Comparison of ENCODE assay signal across 9 cellular contexts in genomic region chr22:24106385-24107381, GRCh38.
A peak's percentile ranks its signal among the peaks of the same experiment; 100 is the strongest.
DNase-seq lines count a peak whose midpoint lies in the region; ATAC-seq, FAIRE-seq and TF ChIP-seq lines count a peak whose summit lies in the region.
"Had no signal": no experiment of that assay in that cellular context is flagged by ENCODE, and none has a peak within 500 bp of the region (broad histone marks: within the 10 kb centered on the region; RNA-seq: fewer than 3 reads in every experiment).

No MANE protein-coding gene starts in this region.

- DNase-seq in AG09319 (ENCODE audit: extremely low read depth, low read depth) (peak; percentile 1), HepG2 (ENCODE audit: low spot score) (no peak), uterus (peak; percentile 31 to 41), mucosa of gallbladder (ENCODE audit: low spot score) (no peak), G401 (ENCODE audit: low spot score) (no peak)
- peak; percentile 72 for DNase-seq in activated effector memory CD4-positive, alpha-beta T cell treated with anti-CD3 and anti-CD28 coated beads, Interleukin-2, amount 50 U/mL, for 16 hours

- H3K4me3 ChIP-seq in KMS-11 (IDR thresholded peaks at IDR 0.05; ENCODE audit: insufficient read depth, low read depth, low read length), result no peak overlapping the region
- H3K4me3 ChIP-seq in HepG2 (replicated peaks in 1 of 3; ENCODE audit: insufficient read depth in 1 of 3, low read depth in 2 of 3, low read length in 3 of 3), result no peak overlapping the region
- no peak overlapping the region for H3K4me3 ChIP-seq in uterus

- no peaks in the 10 kb centered on the region for H4K20me1 ChIP-seq in KMS-11 (ENCODE audit: insufficient read depth)
- H4K20me1 ChIP-seq in HepG2 (ENCODE audit: insufficient read depth, low read length), result no peaks in the 10 kb centered on the region

- TF ChIP-seq CTCF in AG09319 (IDR thresholded peaks at IDR 0.05; ENCODE audit: low read depth, low read length), result peak; percentile 37
- peak; percentile 46 for TF ChIP-seq CTCF in KMS-11 (conservative IDR thresholded peaks at IDR 0.05; ENCODE audit: low read depth, low read length)
- peak; percentile 52 for TF ChIP-seq CTCF in HepG2 (CRISPR knock-in tag; IDR thresholded peaks at IDR 0.05)
- TF ChIP-seq CTCF in uterus (IDR thresholded peaks at IDR 0.05), result peak; percentile 27 to 51 (median 42)

- H3K27ac ChIP-seq in KMS-11 (peak overlapping the region; percentile 77), HepG2 (ENCODE audit: extremely low read length, insufficient read depth, low read length) (no peak overlapping the region), uterus (peak overlapping the region; percentile 67 to 74)
- H3K27ac ChIP-seq: neutrophil had no signal

- no peak for FAIRE-seq in HepG2 (lab: Jason Lieb, UNC)

- POLR2A ChIA-PET in HepG2 (lab: Yijun Ruan, JAX), result no interaction called here

- H3K27me3 ChIP-seq in KMS-11 (ENCODE audit: insufficient read depth, low read depth) (no peaks in the 10 kb centered on the region), HepG2 (ENCODE audit: control insufficient read depth in 1 of 2, insufficient read depth in 2 of 2, low read length in 2 of 2) (no peaks in the 10 kb centered on the region), uterus (no peaks in the 10 kb centered on the region)
- H3K27me3 ChIP-seq: neutrophil had no signal

- H3K9me3 ChIP-seq in HepG2 (ENCODE audit: low read length), result no peaks in the 10 kb centered on the region
- no peaks in the 10 kb centered on the region for H3K9me3 ChIP-seq in uterus
- H3K9me3 ChIP-seq: neutrophil had no signal

- no peak for TF ChIP-seq RAD21 in HepG2 (CRISPR knock-in tag; IDR thresholded peaks at IDR 0.05)

- peak overlapping the region; percentile 12; the same call in 1 of the 2 replicates for H3K9ac ChIP-seq in KMS-11
- no peak overlapping the region for H3K9ac ChIP-seq in HepG2 (ENCODE audit: insufficient read depth, low read depth, low read length)

- H3K36me3 ChIP-seq in KMS-11 (ENCODE audit: insufficient read depth), result no peaks in the 10 kb centered on the region
- peaks cover 18 to 63% of the 10 kb centered on the region in 2 experiments; a peak in 4 of 5 replicates for H3K36me3 ChIP-seq in HepG2 (replicated peaks in 1 of 2; ENCODE audit: control insufficient read depth in 1 of 2, insufficient read depth in 2 of 2, low read length in 2 of 2)
- no peaks in the 10 kb centered on the region for H3K36me3 ChIP-seq in uterus

- H2AFZ ChIP-seq in KMS-11 (ENCODE audit: low read depth) (no peak overlapping the region), HepG2 (ENCODE audit: low read length) (no peak overlapping the region)

- peak overlapping the region; percentile 80 for H3K4me2 ChIP-seq in KMS-11
- no peak overlapping the region for H3K4me2 ChIP-seq in HepG2 (ENCODE audit: low read depth, low read length)

- in situ Hi-C loops in HepG2 (cut with HindIII; ENCODE audit: extremely low pct_ligation_motif_present, low pct_unique_long_range_greater_than_20kb), result no loop called here
- in situ Hi-C loops in G401 (cut with HindIII; ENCODE audit: low sequenced_read_pairs), result no loop called here

- no peak for TF ChIP-seq EP300 in HepG2 (IDR thresholded peaks at IDR 0.05; ENCODE audit: low read depth in 2 of 2, low read length in 2 of 2)
- TF ChIP-seq EP300 in HepG2 (CRISPR knock-in tag; IDR thresholded peaks at IDR 0.05; ENCODE audit: borderline replicate concordance), result no peak

- CTCF ChIA-PET in HepG2 (lab: Yijun Ruan, JAX; ENCODE audit: low intra/inter-chr PET ratio, low total read pairs), result no interaction called here

- no TSS peak for BruUV-seq in HepG2 (replicated peaks; lab: Mats Ljungman, UMichigan)

- ATAC-seq in HepG2 (no peak; the same call in 2 of the 3 replicates), HG02970 (IDR thresholded peaks at IDR 0.05; ENCODE audit: low FRiP score, unreplicated experiment) (no peak)

- WGBS in HepG2 (ENCODE audit: low lambda C conversion rate), result 98% methylated on average over 3 of the region's 3 CpGs

- intact Hi-C loops in HepG2 (cut with micrococcal nuclease; ENCODE audit: unreplicated experiment) (no loop called here), uterus (cut with DNase I; ENCODE audit: low total_unique reads) (loop anchor here (10.0 kb wide), 1 partner anchor 68 kb away; no protein-coding TSS in a partner anchor)

- H3K4me1 ChIP-seq in KMS-11 (ENCODE audit: low read depth, poor library complexity, severe bottlenecking) (peaks cover 50% of the 10 kb centered on the region), HepG2 (ENCODE audit: insufficient read depth, low read length) (no peaks in the 10 kb centered on the region), uterus (peaks cover 0 to 5% of the 10 kb centered on the region in 2 donors)

- no peaks in the 10 kb centered on the region for H3K79me2 ChIP-seq in KMS-11 (ENCODE audit: insufficient read depth, low read depth)
- H3K79me2 ChIP-seq in HepG2 (ENCODE audit: insufficient read depth, low read length), result no peaks in the 10 kb centered on the region

- TF ChIP-seq POLR2A in HepG2 (IDR thresholded peaks at IDR 0.05; ENCODE audit: insufficient read depth in 1 of 2, low read depth in 2 of 2, low read length in 2 of 2), result no peak
- no peak for TF ChIP-seq POLR2A in uterus (IDR thresholded peaks at IDR 0.05)

TF ChIP-seq in HepG2, 621 proteins besides CTCF, POLR2A, EP300 and RAD21:
- TF ChIP-seq SYNCRIP (IDR thresholded peaks at IDR 0.05; ENCODE audit: insufficient read depth, low read depth, low read length) (no peak), GMEB2 (CRISPR knock-in tag; IDR thresholded peaks at IDR 0.05; ENCODE audit: low read depth) (no peak), CBX2 (IDR thresholded peaks at IDR 0.05; ENCODE audit: low read depth, low read length) (no peak), CBX2 (CRISPR knock-in tag; IDR thresholded peaks at IDR 0.05; ENCODE audit: low read depth) (no peak), MIXL1 (CRISPR knock-in tag; IDR thresholded peaks at IDR 0.05) (no peak), STAG1 (CRISPR knock-in tag; IDR thresholded peaks at IDR 0.05) (peak; percentile 36), ZSCAN22 (CRISPR knock-in tag; IDR thresholded peaks at IDR 0.05) (no peak)
- TF ChIP-seq, protein P1, sequence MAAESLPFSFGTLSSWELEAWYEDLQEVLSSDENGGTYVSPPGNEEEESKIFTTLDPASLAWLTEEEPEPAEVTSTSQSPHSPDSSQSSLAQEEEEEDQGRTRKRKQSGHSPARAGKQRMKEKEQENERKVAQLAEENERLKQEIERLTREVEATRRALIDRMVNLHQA (CRISPR knock-in tag; IDR thresholded peaks at IDR 0.05), result no peak
TF ChIP-seq in HepG2: peak in this region for 1.

Comparison
In these comparisons a context has a peak if more than half of its experiments do, and no peak if none do; other contexts are left out.
1. DNase-seq: peak in AG09319 (single experiment), activated effector memory CD4-positive, alpha-beta T cell treated with anti-CD3 and anti-CD28 coated beads, Interleukin-2, amount 50 U/mL, for 16 hours (single experiment) and uterus (2 of 2); none in HepG2 (single experiment), mucosa of gallbladder (single experiment) and G401 (single experiment).
2. Peak in every context shown above with its lines, with median percentiles within 50 percentile points of each other: CTCF ChIP-seq.